36 cellular contexts compared by ENCODE assay signal in genomic region chr6:30944051-30944450, GRCh38. TPM values are rescaled to one million over a fixed set of nuclear protein-coding genes. Genes with fewer than 3 reads are reported as not detected.
"Had no signal": no experiment of that assay in that cellular context is flagged by ENCODE, and none has a peak within 500 bp of the region (broad histone marks: within the 10 kb centered on the region; RNA-seq: fewer than 3 reads in every experiment).

No MANE protein-coding gene starts in this region.

- H3K4me3 Mint-ChIP-seq: activated CD4-positive, alpha-beta T cell treated with anti-CD3 and anti-CD28 coated beads for 36 hours; activated CD4-positive, alpha-beta T cell treated with anti-CD3 and anti-CD28 coated beads, Interleukin-2, amount 10 ng/mL, durations not matched to agents 7 days and 5 days; activated CD8-positive, alpha-beta T cell treated with anti-CD3 and anti-CD28 coated beads, Interleukin-2, amount 10 ng/mL, durations not matched to agents 7 days and 5 days; activated naive CD4-positive, alpha-beta T cell treated with anti-CD3 and anti-CD28 coated beads for 36 hours; activated T-cell treated with anti-CD3 and anti-CD28 coated beads, Interleukin-2, amount 50 U/mL, for 24 hours; T-helper 1 cell treated with Interleukin-12 subunit alpha and Interleukin-12 subunit beta and Interleukin-4 antibody, amounts not matched to agents 30 μg/mL and 1 μg/mL, for 36 hours; T-helper 2 cell treated with Interferon-gamma antibody and Interleukin-4, amounts not matched to agents 5 μg/mL and 100 μg/mL, for 36 hours had no signal

- H3K9ac ChIP-seq: KMS-11, SK-N-SH had no signal

- H3K36me3 ChIP-seq: adrenal gland, breast epithelium, Peyer's patch, SJSA1 had no signal

- H3K9me3 ChIP-seq: adrenal gland, body of pancreas, breast epithelium, Peyer's patch, SJSA1, SK-N-SH had no signal

- H3K4me1 ChIP-seq: breast epithelium had no signal

- H3K4me3 ChIP-seq: adrenal gland, body of pancreas, breast epithelium, Peyer's patch, SJSA1 had no signal

- DNase-seq: activated CD4-positive, alpha-beta T cell treated with anti-CD3 and anti-CD28 coated beads for 36 hours; activated CD4-positive, alpha-beta T cell treated with anti-CD3 and anti-CD28 coated beads, Interleukin-2, amount 10 ng/mL, durations not matched to agents 7 days and 5 days; activated CD4-positive, alpha-beta T cell treated with anti-CD3 and anti-CD28 coated beads, Interleukin-2, amount 50 U/mL, for 48 hours; activated CD8-positive, alpha-beta T cell treated with anti-CD3 and anti-CD28 coated beads, Interleukin-2, amount 10 ng/mL, durations not matched to agents 7 days and 5 days; activated gamma-delta T cell; activated naive CD4-positive, alpha-beta T cell treated with anti-CD3 and anti-CD28 coated beads for 36 hours; activated T-cell treated with anti-CD3 and anti-CD28 coated beads, Interleukin-2, amount 50 U/mL, for 24 hours; adrenal gland; body of pancreas; MM.1S; MV-4-11; NCI-H1092; NCI-H1436 treated with DMSO at 0.1 percent for 48 hours; NCI-H1694 treated with DMSO at 0.1 percent for 48 hours; NCI-H2029; NCI-H510A; NCI-H526; NCI-H748 treated with DMSO at 0.1 percent for 48 hours; NK-92 treated with Interleukin-12 subunit alpha and Interleukin-12 subunit beta, amount 100 ng/mL, for 24 hours; PC-3; Peyer's patch; RPMI8226; SHP77 treated with DMSO at 0.1 percent for 48 hours; SK-N-SH had no signal

- H3K27me3 ChIP-seq: body of pancreas, breast epithelium, Peyer's patch, SJSA1 had no signal

- H3K9me3 Mint-ChIP-seq: activated CD4-positive, alpha-beta T cell treated with anti-CD3 and anti-CD28 coated beads, Interleukin-2, amount 10 ng/mL, durations not matched to agents 7 days and 5 days; activated naive CD4-positive, alpha-beta T cell treated with anti-CD3 and anti-CD28 coated beads for 36 hours; activated naive CD4-positive, alpha-beta T cell treated with anti-CD3 and anti-CD28 coated beads, Interleukin-2, amount 50 U/mL, for 72 hours; activated T-cell treated with anti-CD3 and anti-CD28 coated beads, Interleukin-2, amount 50 U/mL, for 24 hours; activated T-helper 2 cell treated with anti-CD3 and anti-CD28 coated beads, Interferon-gamma antibody, Interleukin-2, Interleukin-4, amounts not matched to agents 10 μg/mL and 5 μg/mL and 100 μg/mL, durations not matched to agents 14 hours and 24 hours and 36 hours; T-helper 1 cell treated with Interleukin-12 subunit alpha and Interleukin-12 subunit beta and Interleukin-4 antibody, amounts not matched to agents 30 μg/mL and 1 μg/mL, for 36 hours; T-helper 2 cell treated with Interferon-gamma antibody and Interleukin-4, amounts not matched to agents 5 μg/mL and 100 μg/mL, for 36 hours had no signal

- H3K27ac ChIP-seq: adrenal gland, body of pancreas, breast epithelium, KMS-11, Peyer's patch, SJSA1 had no signal

- H3K4me2 ChIP-seq: KMS-11, SK-N-SH had no signal

- H3K4me1 Mint-ChIP-seq: activated CD4-positive, alpha-beta T cell treated with anti-CD3 and anti-CD28 coated beads for 36 hours had no signal

- FAIRE-seq: astrocyte, TTC549 had no signal

- H3K27ac Mint-ChIP-seq: activated CD4-positive, alpha-beta T cell treated with anti-CD3 and anti-CD28 coated beads for 36 hours; activated CD4-positive, alpha-beta T cell treated with anti-CD3 and anti-CD28 coated beads, Interleukin-2, amount 10 ng/mL, durations not matched to agents 7 days and 5 days; activated CD8-positive, alpha-beta T cell treated with anti-CD3 and anti-CD28 coated beads, Interleukin-2, amount 10 ng/mL, durations not matched to agents 7 days and 5 days; activated naive CD4-positive, alpha-beta T cell treated with anti-CD3 and anti-CD28 coated beads for 36 hours; activated naive CD4-positive, alpha-beta T cell treated with anti-CD3 and anti-CD28 coated beads, Interleukin-2, amount 50 U/mL, for 72 hours; activated T-cell treated with anti-CD3 and anti-CD28 coated beads, Interleukin-2, amount 50 U/mL, for 24 hours; activated T-helper 2 cell treated with anti-CD3 and anti-CD28 coated beads, Interferon-gamma antibody, Interleukin-2, Interleukin-4, amounts not matched to agents 10 μg/mL and 5 μg/mL and 100 μg/mL, durations not matched to agents 14 hours and 24 hours and 36 hours; T-helper 1 cell treated with Interleukin-12 subunit alpha and Interleukin-12 subunit beta and Interleukin-4 antibody, amounts not matched to agents 30 μg/mL and 1 μg/mL, for 36 hours; T-helper 2 cell treated with Interferon-gamma antibody and Interleukin-4, amounts not matched to agents 5 μg/mL and 100 μg/mL, for 36 hours had no signal

- ATAC-seq: activated CD4-positive, alpha-beta T cell treated with anti-CD3 and anti-CD28 coated beads for 36 hours; activated CD4-positive, CD25-positive, alpha-beta regulatory T cell treated with anti-CD3 and anti-CD28 coated beads, Interleukin-2, amount 50 U/mL, for 24 hours; activated CD8-positive, alpha-beta T cell treated with anti-CD3 and anti-CD28 coated beads, Interleukin-2, amount 10 ng/mL, durations not matched to agents 7 days and 5 days; activated naive CD4-positive, alpha-beta T cell treated with anti-CD3 and anti-CD28 coated beads, Interleukin-2, amount 50 U/mL, for 72 hours; body of pancreas; PC-3 had no signal

RNA-seq across cellular contexts. Expression of gene MUCL3, which starts 3.3 kb away (rescaled TPM):
- total RNA-seq: activated CD4-positive, alpha-beta T cell treated with anti-CD3 and anti-CD28 coated beads for 36 hours; activated CD4-positive, alpha-beta T cell treated with anti-CD3 and anti-CD28 coated beads, Interleukin-2, amount 10 ng/mL, durations not matched to agents 7 days and 5 days; activated CD8-positive, alpha-beta T cell treated with anti-CD3 and anti-CD28 coated beads, Interleukin-2, amount 10 ng/mL, durations not matched to agents 7 days and 5 days; activated naive CD4-positive, alpha-beta T cell treated with anti-CD3 and anti-CD28 coated beads for 36 hours; activated naive CD4-positive, alpha-beta T cell treated with anti-CD3 and anti-CD28 coated beads, Interleukin-2, amount 50 U/mL, for 72 hours; activated T-helper 2 cell treated with anti-CD3 and anti-CD28 coated beads, Interferon-gamma antibody, Interleukin-2, Interleukin-4, amounts not matched to agents 10 μg/mL and 5 μg/mL and 100 μg/mL, durations not matched to agents 14 hours and 24 hours and 36 hours; adrenal gland; astrocyte; breast epithelium; cardiac septum; LHCN-M2; SJSA1 had no signal
- polyA plus RNA-seq: SK-N-SH had no signal

RNA-seq across cellular contexts. Expression of gene SFTA2, which starts 12.1 kb away (rescaled TPM):
- total RNA-seq: activated CD4-positive, alpha-beta T cell treated with anti-CD3 and anti-CD28 coated beads for 36 hours; activated CD4-positive, alpha-beta T cell treated with anti-CD3 and anti-CD28 coated beads, Interleukin-2, amount 10 ng/mL, durations not matched to agents 7 days and 5 days; activated CD8-positive, alpha-beta T cell treated with anti-CD3 and anti-CD28 coated beads, Interleukin-2, amount 10 ng/mL, durations not matched to agents 7 days and 5 days; activated naive CD4-positive, alpha-beta T cell treated with anti-CD3 and anti-CD28 coated beads for 36 hours; activated naive CD4-positive, alpha-beta T cell treated with anti-CD3 and anti-CD28 coated beads, Interleukin-2, amount 50 U/mL, for 72 hours; activated T-helper 2 cell treated with anti-CD3 and anti-CD28 coated beads, Interferon-gamma antibody, Interleukin-2, Interleukin-4, amounts not matched to agents 10 μg/mL and 5 μg/mL and 100 μg/mL, durations not matched to agents 14 hours and 24 hours and 36 hours; astrocyte; breast epithelium; cardiac septum; LHCN-M2; PC-3; Peyer's patch; SJSA1 had no signal
- polyA plus RNA-seq: SK-N-SH had no signal

RNA-seq across cellular contexts. Expression of gene MUC21, which starts 39.5 kb away (rescaled TPM):
- total RNA-seq: activated CD4-positive, alpha-beta T cell treated with anti-CD3 and anti-CD28 coated beads for 36 hours; activated CD4-positive, alpha-beta T cell treated with anti-CD3 and anti-CD28 coated beads, Interleukin-2, amount 10 ng/mL, durations not matched to agents 7 days and 5 days; activated CD8-positive, alpha-beta T cell treated with anti-CD3 and anti-CD28 coated beads, Interleukin-2, amount 10 ng/mL, durations not matched to agents 7 days and 5 days; activated naive CD4-positive, alpha-beta T cell treated with anti-CD3 and anti-CD28 coated beads for 36 hours; activated naive CD4-positive, alpha-beta T cell treated with anti-CD3 and anti-CD28 coated beads, Interleukin-2, amount 50 U/mL, for 72 hours; activated T-helper 2 cell treated with anti-CD3 and anti-CD28 coated beads, Interferon-gamma antibody, Interleukin-2, Interleukin-4, amounts not matched to agents 10 μg/mL and 5 μg/mL and 100 μg/mL, durations not matched to agents 14 hours and 24 hours and 36 hours; adrenal gland; astrocyte; body of pancreas; breast epithelium; cardiac septum; LHCN-M2; PC-3; Peyer's patch; SJSA1 had no signal
- polyA plus RNA-seq: SK-N-SH had no signal
